Comparison of ENCODE assay signal across 31 cellular contexts in genomic region chrX:103518571-103518970, GRCh38. TPM values are rescaled to one million over a fixed set of nuclear protein-coding genes. Genes with fewer than 3 reads are reported as not detected.
"Had no signal": no experiment of that assay in that cellular context is flagged by ENCODE, and none has a peak within 500 bp of the region (broad histone marks: within the 10 kb centered on the region; RNA-seq: fewer than 3 reads in every experiment).

No MANE protein-coding gene starts in this region.

- H3K4me3 Mint-ChIP-seq: activated B cell treated with CpG ODN at 0.5 μM for 24 hours; activated CD4-positive, alpha-beta memory T cell treated with anti-CD3 and anti-CD28 coated beads for 36 hours; activated CD4-positive, alpha-beta T cell treated with anti-CD3 and anti-CD28 coated beads for 36 hours; activated CD4-positive, alpha-beta T cell treated with anti-CD3 and anti-CD28 coated beads, Interleukin-2, amount 10 ng/mL, durations not matched to agents 24 days and 14 days; activated CD8-positive, alpha-beta memory T cell treated with anti-CD3 and anti-CD28 coated beads, Interleukin-2, amount 10 ng/mL, durations not matched to agents 7 days and 5 days; activated CD8-positive, alpha-beta T cell treated with anti-CD3 and anti-CD28 coated beads, Interleukin-2, amount 10 ng/mL, durations not matched to agents 7 days and 5 days; activated naive CD4-positive, alpha-beta T cell treated with anti-CD3 and anti-CD28 coated beads, Interleukin-2, amount 10 ng/mL, durations not matched to agents 7 days and 5 days; activated naive CD8-positive, alpha-beta T cell treated with anti-CD3 and anti-CD28 coated beads, Interleukin-2, amount 10 ng/mL, durations not matched to agents 7 days and 5 days; activated T-helper 1 cell treated with anti-CD3 and anti-CD28 coated beads, Interleukin-12 subunit alpha, Interleukin-12 subunit beta, Interleukin-2, Interleukin-4 antibody, amounts not matched to agents 30 ng/mL and 10 ng/mL and 1 ng/mL, durations not matched to agents 14 hours and 24 hours and 36 hours; central memory CD8-positive, alpha-beta T cell; dendritic cell treated with granulocyte-macrophage colony-stimulating factor and Interleukin-4, amounts not matched to agents 40 ng/mL and 50 ng/mL, for 4 days; endodermal cell; T-helper 17 cell; T-helper 2 cell treated with Interferon-gamma antibody and Interleukin-4, amounts not matched to agents 5 μg/mL and 100 μg/mL, for 36 hours had no signal

- H3K27ac Mint-ChIP-seq: activated B cell treated with CpG ODN at 0.5 μM for 24 hours; activated CD4-positive, alpha-beta memory T cell treated with anti-CD3 and anti-CD28 coated beads for 36 hours; activated CD4-positive, alpha-beta T cell treated with anti-CD3 and anti-CD28 coated beads for 36 hours; activated CD4-positive, alpha-beta T cell treated with anti-CD3 and anti-CD28 coated beads, Interleukin-2, amount 10 ng/mL, durations not matched to agents 24 days and 14 days; activated CD8-positive, alpha-beta memory T cell treated with anti-CD3 and anti-CD28 coated beads, Interleukin-2, amount 10 ng/mL, durations not matched to agents 7 days and 5 days; activated CD8-positive, alpha-beta T cell treated with anti-CD3 and anti-CD28 coated beads, Interleukin-2, amount 10 ng/mL, durations not matched to agents 7 days and 5 days; activated naive CD4-positive, alpha-beta T cell treated with anti-CD3 and anti-CD28 coated beads, Interleukin-2, amount 10 ng/mL, durations not matched to agents 7 days and 5 days; activated naive CD4-positive, alpha-beta T cell treated with anti-CD3 and anti-CD28 coated beads, Interleukin-2, amount 50 U/mL, for 72 hours; activated naive CD8-positive, alpha-beta T cell treated with anti-CD3 and anti-CD28 coated beads, Interleukin-2, amount 10 ng/mL, durations not matched to agents 7 days and 5 days; activated T-helper 1 cell treated with anti-CD3 and anti-CD28 coated beads, Interleukin-12 subunit alpha, Interleukin-12 subunit beta, Interleukin-2, Interleukin-4 antibody, amounts not matched to agents 30 ng/mL and 10 ng/mL and 1 ng/mL, durations not matched to agents 14 hours and 24 hours and 36 hours; dendritic cell treated with granulocyte-macrophage colony-stimulating factor and Interleukin-4, amounts not matched to agents 40 ng/mL and 50 ng/mL, for 4 days; endodermal cell; T-helper 17 cell; T-helper 2 cell treated with Interferon-gamma antibody and Interleukin-4, amounts not matched to agents 5 μg/mL and 100 μg/mL, for 36 hours had no signal

- H3K36me3 Mint-ChIP-seq: activated CD4-positive, alpha-beta memory T cell treated with anti-CD3 and anti-CD28 coated beads for 36 hours; activated CD8-positive, alpha-beta memory T cell treated with anti-CD3 and anti-CD28 coated beads, Interleukin-2, amount 10 ng/mL, durations not matched to agents 7 days and 5 days; activated naive CD4-positive, alpha-beta T cell treated with anti-CD3 and anti-CD28 coated beads, Interleukin-2, amount 10 ng/mL, durations not matched to agents 7 days and 5 days; activated naive CD4-positive, alpha-beta T cell treated with anti-CD3 and anti-CD28 coated beads, Interleukin-2, amount 50 U/mL, for 72 hours; activated naive CD8-positive, alpha-beta T cell treated with anti-CD3 and anti-CD28 coated beads, Interleukin-2, amount 10 ng/mL, durations not matched to agents 7 days and 5 days had no signal

- H3K4me1 Mint-ChIP-seq: activated B cell treated with CpG ODN at 0.5 μM for 24 hours; activated CD4-positive, alpha-beta T cell treated with anti-CD3 and anti-CD28 coated beads for 36 hours; activated CD4-positive, alpha-beta T cell treated with anti-CD3 and anti-CD28 coated beads, Interleukin-2, amount 10 ng/mL, durations not matched to agents 24 days and 14 days; activated CD8-positive, alpha-beta memory T cell treated with anti-CD3 and anti-CD28 coated beads, Interleukin-2, amount 10 ng/mL, durations not matched to agents 7 days and 5 days; activated naive CD4-positive, alpha-beta T cell treated with anti-CD3 and anti-CD28 coated beads, Interleukin-2, amount 10 ng/mL, durations not matched to agents 7 days and 5 days; central memory CD8-positive, alpha-beta T cell; T-helper 17 cell had no signal

- H3K36me3 ChIP-seq: WERI-Rb-1 had no signal

- FAIRE-seq: frontal cortex had no signal

- H3K27me3 Mint-ChIP-seq: activated B cell treated with CpG ODN at 0.5 μM for 24 hours; activated CD4-positive, alpha-beta memory T cell treated with anti-CD3 and anti-CD28 coated beads for 36 hours; activated CD4-positive, alpha-beta T cell treated with anti-CD3 and anti-CD28 coated beads for 36 hours; activated CD4-positive, alpha-beta T cell treated with anti-CD3 and anti-CD28 coated beads, Interleukin-2, amount 10 ng/mL, durations not matched to agents 24 days and 14 days; activated CD8-positive, alpha-beta memory T cell treated with anti-CD3 and anti-CD28 coated beads, Interleukin-2, amount 10 ng/mL, durations not matched to agents 7 days and 5 days; activated naive CD4-positive, alpha-beta T cell treated with anti-CD3 and anti-CD28 coated beads, Interleukin-2, amount 10 ng/mL, durations not matched to agents 7 days and 5 days; activated naive CD8-positive, alpha-beta T cell treated with anti-CD3 and anti-CD28 coated beads, Interleukin-2, amount 10 ng/mL, durations not matched to agents 7 days and 5 days; central memory CD8-positive, alpha-beta T cell; dendritic cell treated with granulocyte-macrophage colony-stimulating factor and Interleukin-4, amounts not matched to agents 40 ng/mL and 50 ng/mL, for 4 days; T-helper 17 cell had no signal

- DNase-seq: activated B cell treated with CpG ODN at 0.5 μM for 24 hours; activated CD4-positive, alpha-beta memory T cell treated with anti-CD3 and anti-CD28 coated beads for 36 hours; activated CD4-positive, alpha-beta T cell treated with anti-CD3 and anti-CD28 coated beads for 36 hours; activated CD4-positive, alpha-beta T cell treated with anti-CD3 and anti-CD28 coated beads, Interleukin-2, amount 10 ng/mL, durations not matched to agents 24 days and 14 days; activated CD8-positive, alpha-beta memory T cell treated with anti-CD3 and anti-CD28 coated beads, Interleukin-2, amount 10 ng/mL, durations not matched to agents 7 days and 5 days; activated CD8-positive, alpha-beta memory T cell treated with anti-CD3 and anti-CD28 coated beads, Interleukin-2, amount 50 U/mL, for 4 hours; activated CD8-positive, alpha-beta T cell treated with anti-CD3 and anti-CD28 coated beads, Interleukin-2, amount 10 ng/mL, durations not matched to agents 7 days and 5 days; activated gamma-delta T cell; activated naive CD4-positive, alpha-beta T cell; activated naive CD4-positive, alpha-beta T cell treated with anti-CD3 and anti-CD28 coated beads, Interleukin-2, amount 10 ng/mL, durations not matched to agents 7 days and 5 days; activated naive CD8-positive, alpha-beta T cell treated with anti-CD3 and anti-CD28 coated beads, Interleukin-2, amount 10 ng/mL, durations not matched to agents 7 days and 5 days; activated T-cell treated with anti-CD3 and anti-CD28 coated beads, Interleukin-2, amount 50 U/mL, for 1 hour; activated T-cell treated with anti-CD3 and anti-CD28 coated beads, Interleukin-2, amount 50 U/mL, for 48 hours; amniotic stem cell; anterior cingulate cortex; dorsolateral prefrontal cortex; effector memory CD4-positive, alpha-beta T cell; endodermal cell; head of caudate nucleus; hippocampal formation; T-helper 1 cell; T-helper 17 cell; T1000; WERI-Rb-1 had no signal

- H3K27ac ChIP-seq: coronary artery, dorsolateral prefrontal cortex, WERI-Rb-1 had no signal

- H3K9me3 Mint-ChIP-seq: activated B cell treated with CpG ODN at 0.5 μM for 24 hours; activated CD4-positive, alpha-beta memory T cell treated with anti-CD3 and anti-CD28 coated beads for 36 hours; activated CD4-positive, alpha-beta T cell treated with anti-CD3 and anti-CD28 coated beads, Interleukin-2, amount 10 ng/mL, durations not matched to agents 24 days and 14 days; activated naive CD4-positive, alpha-beta T cell treated with anti-CD3 and anti-CD28 coated beads, Interleukin-2, amount 10 ng/mL, durations not matched to agents 7 days and 5 days; activated naive CD4-positive, alpha-beta T cell treated with anti-CD3 and anti-CD28 coated beads, Interleukin-2, amount 50 U/mL, for 72 hours; activated naive CD8-positive, alpha-beta T cell treated with anti-CD3 and anti-CD28 coated beads, Interleukin-2, amount 10 ng/mL, durations not matched to agents 7 days and 5 days; activated T-helper 1 cell treated with anti-CD3 and anti-CD28 coated beads, Interleukin-12 subunit alpha, Interleukin-12 subunit beta, Interleukin-2, Interleukin-4 antibody, amounts not matched to agents 30 ng/mL and 10 ng/mL and 1 ng/mL, durations not matched to agents 14 hours and 24 hours and 36 hours; central memory CD8-positive, alpha-beta T cell; dendritic cell treated with granulocyte-macrophage colony-stimulating factor and Interleukin-4, amounts not matched to agents 40 ng/mL and 50 ng/mL, for 4 days; endodermal cell; T-helper 2 cell treated with Interferon-gamma antibody and Interleukin-4, amounts not matched to agents 5 μg/mL and 100 μg/mL, for 36 hours had no signal

- H3K4me3 ChIP-seq: coronary artery, dorsolateral prefrontal cortex had no signal

RNA-seq across cellular contexts. Expression of gene RAB40A, which starts 0.7 kb away (rescaled TPM):
- total RNA-seq: activated CD8-positive, alpha-beta T cell treated with anti-CD3 and anti-CD28 coated beads, Interleukin-2, amount 10 ng/mL, durations not matched to agents 7 days and 5 days had no signal
